ENCODE assay signal across 8 cellular contexts in the genomic region with DNA sequence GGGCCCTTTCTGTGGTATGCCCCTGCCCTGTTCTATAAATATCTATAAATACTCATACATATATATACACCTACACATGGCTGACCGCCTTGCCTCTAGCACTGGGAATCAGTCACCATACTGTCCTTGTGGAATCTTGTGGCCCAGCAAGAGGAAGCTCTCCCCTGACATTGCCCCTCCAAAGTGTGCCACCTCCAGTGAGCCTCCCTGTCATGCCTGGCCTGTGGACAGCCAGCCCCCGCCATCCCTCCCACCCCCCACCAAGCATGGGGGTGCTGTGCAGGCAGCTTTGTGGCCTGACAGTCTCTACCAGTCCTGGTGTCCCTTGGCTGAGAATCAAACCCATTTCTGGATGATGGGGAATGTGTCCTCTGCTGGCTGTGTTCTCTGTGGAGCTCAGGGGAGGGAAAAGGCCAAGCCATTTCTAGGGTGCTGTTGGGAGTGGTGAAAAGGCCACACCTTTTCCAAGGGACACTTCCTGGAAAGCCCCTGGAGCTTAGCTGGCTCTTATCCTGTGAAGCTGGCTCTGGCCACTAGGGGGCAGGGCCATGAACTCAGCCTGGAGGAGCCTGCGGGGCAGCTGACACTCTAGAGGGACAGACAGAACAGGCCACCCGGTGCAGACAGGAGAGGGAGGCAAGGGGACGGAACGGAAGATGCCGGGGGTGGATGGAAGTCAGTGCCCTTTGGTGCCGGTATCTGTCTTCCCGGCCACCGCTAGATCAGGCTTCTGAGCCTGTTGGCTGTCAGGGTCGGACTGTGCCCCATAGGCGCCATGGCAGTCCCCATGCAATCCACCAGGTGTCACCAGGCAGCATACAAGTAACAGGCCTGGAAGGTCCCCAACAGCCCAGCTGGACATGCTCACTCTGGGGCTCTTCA.
A peak's percentile ranks its signal among the peaks of the same experiment; 100 is the strongest.
DNase-seq lines count a peak whose midpoint lies in the region; FAIRE-seq and TF ChIP-seq lines count a peak whose summit lies in the region.
"Not testable (repeated sequence)": the region's sequence is repeated elsewhere in the genome, so short reads cannot be mapped to it uniquely, and the experiment has no call there.

No MANE protein-coding gene starts in this region.

- peak; percentile 84 for FAIRE-seq in GM19239 (lab: Jason Lieb, UNC)

- POLR2A ChIA-PET in A673 (lab: Charles Lee; ENCODE audit: low non-redundant PET): not testable (repeated sequence)

- not testable (repeated sequence) for TF ChIP-seq EP300 in esophagus muscularis mucosa (IDR thresholded peaks at IDR 0.05)

- WGBS in esophagus muscularis mucosa: 60% methylated on average over 3 of the region's 12 CpGs

- TF ChIP-seq CTCF in A673 (conservative IDR thresholded peaks at IDR 0.05; ENCODE audit: low read depth, low read length) (peak; percentile 66), esophagus muscularis mucosa (IDR thresholded peaks at IDR 0.05) (peak; percentile 52 to 68 (median 65))

- not testable (repeated sequence) for H3K4me1 ChIP-seq in A673 (ENCODE audit: insufficient read depth, low read length, poor library complexity, severe bottlenecking); esophagus muscularis mucosa

- H3K27me3 ChIP-seq in A673 (replicated peaks; ENCODE audit: insufficient read depth, low read depth, low read length, poor library complexity): not testable (repeated sequence)
- H3K27me3 ChIP-seq in esophagus muscularis mucosa: peaks cover 0 to 39% (median 0%) of the 10 kb centered on the region in 4 donors

- H3K9me3 ChIP-seq in A673 (ENCODE audit: low read depth, low read length, poor library complexity, severe bottlenecking); esophagus muscularis mucosa: not testable (repeated sequence)

- H3K27ac ChIP-seq in A673 (ENCODE audit: low read depth, low read length, poor library complexity, severe bottlenecking); esophagus muscularis mucosa (replicated peaks in 1 of 4): not testable (repeated sequence)

- H3K4me3 ChIP-seq in A673 (ENCODE audit: low read depth, low read length, poor library complexity, severe bottlenecking): not testable (repeated sequence)
- H3K4me3 ChIP-seq in esophagus muscularis mucosa: peak overlapping the region; percentile 32 to 56 (median 40)

- H3K36me3 ChIP-seq in A673 (ENCODE audit: insufficient read depth, low read length, poor library complexity, severe bottlenecking); esophagus muscularis mucosa: not testable (repeated sequence)

- DNase-seq in A673 (ENCODE audit: low spot score) (peak; percentile 69), GM19239 (ENCODE audit: insufficient read length, low spot score) (peak; percentile 58), NCI-H1436 (lab: John Stamatoyannopoulos, UW) (peak; percentile 22), SW 1271 (lab: John Stamatoyannopoulos, UW) (peak; percentile 65 to 78), lung microvascular endothelial cell (ENCODE audit: low read depth in 2 of 2) (peak; percentile 85 to 91)
- peak; percentile 92 for DNase-seq in activated effector memory CD4-positive, alpha-beta T cell treated with anti-CD3 and anti-CD28 coated beads, Interleukin-2, amount 50 U/mL, for 16 hours
- not testable (repeated sequence) for DNase-seq in esophagus muscularis mucosa (ENCODE audit: extremely low spot score)
- peak; percentile 86 for DNase-seq in stimulated activated CD4-positive, alpha-beta T cell treated with anti-CD3 and anti-CD28 coated beads, Interleukin-15, amount 100 ng/mL, for 24 hours

- BruUV-seq in A673 (replicated peaks; lab: Mats Ljungman, UMichigan): not testable (repeated sequence)

- TF ChIP-seq POLR2A in esophagus muscularis mucosa (IDR thresholded peaks at IDR 0.05; ENCODE audit: low read depth): not testable (repeated sequence)

- intact Hi-C loops in A673 (cut with micrococcal nuclease; ENCODE audit: unreplicated experiment); esophagus muscularis mucosa (cut with DNase I): not testable (repeated sequence)

- CTCF ChIA-PET in A673 (lab: Charles Lee): interaction anchor here (0.9 to 1.0 kb wide), 2 partner anchors 10 to 203 kb away, joined by 3 to 9 read pairs; no protein-coding TSS in a partner anchor
